1 cellular context compared by ENCODE assay signal in genomic region chr19:48756686-48757085, GRCh38.
TF ChIP-seq lines count a peak whose summit lies in the region.

No MANE protein-coding gene starts in this region.

TF ChIP-seq in H1, 55 proteins besides CTCF, POLR2A, EP300 and RAD21:
- TF ChIP-seq KDM4A (IDR thresholded peaks at IDR 0.05; ENCODE audit: low read depth, low read length, severe bottlenecking) (no peak), SP1 (IDR thresholded peaks at IDR 0.05; ENCODE audit: low read depth, low read length) (no peak), PHF8 (conservative IDR thresholded peaks at IDR 0.05; ENCODE audit: low read depth, low read length) (no peak), TAF7 (optimal IDR thresholded peaks at IDR 0.05; ENCODE audit: borderline replicate concordance, low read depth, low read length) (no peak), GABPA (IDR thresholded peaks at IDR 0.05; ENCODE audit: borderline replicate concordance, insufficient read depth, low read length) (no peak), SP2 (IDR thresholded peaks at IDR 0.05; ENCODE audit: low read length) (no peak), POLR2AphosphoS5 (IDR thresholded peaks at IDR 0.05; ENCODE audit: low read depth, low read length) (no peak), RBBP5 (IDR thresholded peaks at IDR 0.05; ENCODE audit: borderline replicate concordance, low read depth, low read length) (no peak), TAF1 (IDR thresholded peaks at IDR 0.05; ENCODE audit: low read depth, low read length) (no peak), CTBP2 (IDR thresholded peaks at IDR 0.05; ENCODE audit: borderline replicate concordance, insufficient read depth, insufficient read length, low read length) (no peak), BRCA1 (IDR thresholded peaks at IDR 0.05; ENCODE audit: low read depth, low read length) (no peak), RFX5 (IDR thresholded peaks at IDR 0.05; ENCODE audit: borderline replicate concordance, low read depth, low read length) (no peak), USF2 (IDR thresholded peaks at IDR 0.05; ENCODE audit: low read length) (no peak)
